12 cellular contexts compared by ENCODE assay signal in genomic region chr17:12815642-12816141, GRCh38. TPM values are rescaled to one million over a fixed set of nuclear protein-coding genes. Genes with fewer than 3 reads are reported as not detected.
DNase-seq lines count a peak whose midpoint lies in the region; ATAC-seq, FAIRE-seq and TF ChIP-seq lines count a peak whose summit lies in the region.
"Had no signal": no experiment of that assay in that cellular context is flagged by ENCODE, and none has a peak within 500 bp of the region (broad histone marks: within the 10 kb centered on the region; RNA-seq: fewer than 3 reads in every experiment).

No MANE protein-coding gene starts in this region.

- H3K4me2 ChIP-seq in MM.1S (ENCODE audit: low read depth, low read length) = no peak overlapping the region; the same call in 1 of the 2 replicates

- TF ChIP-seq POLR2A in GM12891 (IDR thresholded peaks at IDR 0.05; ENCODE audit: low read depth, low read length) = no peak

- TF ChIP-seq CTCF in MM.1S (IDR thresholded peaks at IDR 0.05; ENCODE audit: low read length) = no peak

- intact Hi-C loops in activated naive CD4-positive, alpha-beta T cell treated with anti-CD3 and anti-CD28 coated beads for 36 hours (cut with micrococcal nuclease) = no loop called here

- no peaks in the 10 kb centered on the region for H3K79me2 ChIP-seq in MM.1S (ENCODE audit: low read length)

- no peak overlapping the region for H3K9ac ChIP-seq in MM.1S (ENCODE audit: low read length)

- H3F3A ChIP-seq in MM.1S (ENCODE audit: insufficient read depth, low read length) = no peaks in the 10 kb centered on the region

- CTCF ChIA-PET in activated naive CD4-positive, alpha-beta T cell treated with anti-CD3 and anti-CD28 coated beads for 36 hours (lab: Charles Lee) = no interaction called here

- H4K20me1 ChIP-seq in MM.1S (ENCODE audit: insufficient read depth, low read length) = no peaks in the 10 kb centered on the region

- peak; percentile 99 for ATAC-seq in GM19467 (IDR thresholded peaks at IDR 0.05; ENCODE audit: unreplicated experiment)
- ATAC-seq in HG03045 (IDR thresholded peaks at IDR 0.05; ENCODE audit: unreplicated experiment) = peak; percentile 98

- peaks cover 2% of the 10 kb centered on the region for H3K27me3 Mint-ChIP-seq in activated naive CD4-positive, alpha-beta T cell treated with anti-CD3 and anti-CD28 coated beads for 36 hours (ENCODE audit: low read depth)

- H3K27ac ChIP-seq in MM.1S (ENCODE audit: low read length) = no peak overlapping the region
- H3K27ac ChIP-seq: C4-2B had no signal

- H3K4me1 Mint-ChIP-seq in activated naive CD4-positive, alpha-beta T cell treated with anti-CD3 and anti-CD28 coated beads for 36 hours (ENCODE audit: low read depth) = no peaks in the 10 kb centered on the region

- no peak overlapping the region for H3K27ac Mint-ChIP-seq in activated naive CD4-positive, alpha-beta T cell treated with anti-CD3 and anti-CD28 coated beads for 36 hours
- H3K27ac Mint-ChIP-seq: activated naive CD8-positive, alpha-beta T cell had no signal

- FAIRE-seq in GM12891 (lab: Jason Lieb, UNC) = peak; percentile 98

- DNase-seq in GM12891 (ENCODE audit: insufficient read length, low spot score) = peak; percentile 29
- DNase-seq in NOMO-1 treated with dmso at 0.1 percent for 144 hours (lab: John Stamatoyannopoulos, UW; ENCODE audit: unreplicated experiment) = peak; percentile 54
- no peak for DNase-seq in activated naive CD4-positive, alpha-beta T cell treated with anti-CD3 and anti-CD28 coated beads for 36 hours
- DNase-seq in activated CD4-positive, CD25-positive, alpha-beta regulatory T cell (lab: John Stamatoyannopoulos, UW) = no peak
- DNase-seq in H4 (ENCODE audit: low spot score) = no peak
- DNase-seq in MM.1S = no peak
- DNase-seq: effector memory CD4-positive, alpha-beta T cell; NCI-H2029 had no signal

- H3K36me3 Mint-ChIP-seq in activated naive CD4-positive, alpha-beta T cell treated with anti-CD3 and anti-CD28 coated beads for 36 hours (ENCODE audit: low read depth) = no peaks in the 10 kb centered on the region
- H3K36me3 Mint-ChIP-seq: activated naive CD8-positive, alpha-beta T cell had no signal

- H3K4me3 Mint-ChIP-seq in activated naive CD4-positive, alpha-beta T cell treated with anti-CD3 and anti-CD28 coated beads for 36 hours = no peak overlapping the region
- H3K4me3 Mint-ChIP-seq: activated naive CD8-positive, alpha-beta T cell had no signal

- H3K27me3 ChIP-seq in MM.1S (replicated peaks; ENCODE audit: insufficient read depth, low read length) = no peaks in the 10 kb centered on the region

- H3K4me1 ChIP-seq in MM.1S (ENCODE audit: low read length) = no peaks in the 10 kb centered on the region

- H3K9me3 Mint-ChIP-seq in activated naive CD4-positive, alpha-beta T cell treated with anti-CD3 and anti-CD28 coated beads for 36 hours = peaks cover 8% of the 10 kb centered on the region

- no peaks in the 10 kb centered on the region for H3K9me2 ChIP-seq in MM.1S (replicated peaks; ENCODE audit: insufficient read depth, low read length)

- H2AFZ ChIP-seq in MM.1S (ENCODE audit: low read length) = no peak overlapping the region

- H3K36me3 ChIP-seq in MM.1S (replicated peaks; ENCODE audit: insufficient read depth, low read length) = no peaks in the 10 kb centered on the region

- H3K4me3 ChIP-seq in MM.1S (ENCODE audit: low read length) = no peak overlapping the region

- no peaks in the 10 kb centered on the region for H3K9me3 ChIP-seq in MM.1S (replicated peaks; ENCODE audit: insufficient read depth, low read length)

TF ChIP-seq in GM12891, 5 proteins besides CTCF, POLR2A, EP300 and RAD21:
- TF ChIP-seq PAX5 (IDR thresholded peaks at IDR 0.05; ENCODE audit: insufficient read depth, low read length, severe bottlenecking) (peak; percentile 87), SPI1 (IDR thresholded peaks at IDR 0.05; ENCODE audit: low read depth, low read length) (peak; percentile 99), POLR2AphosphoS5 (IDR thresholded peaks at IDR 0.05; ENCODE audit: low read depth, low read length) (no peak), POU2F2 (IDR thresholded peaks at IDR 0.05; ENCODE audit: low read depth, low read length) (peak; percentile 77; the same call in 1 of the 2 replicates), TAF1 (IDR thresholded peaks at IDR 0.05; ENCODE audit: low read depth, low read length) (no peak; the same call in 1 of the 2 replicates)
TF ChIP-seq in GM12891: peak in this region for 3.

RNA-seq across cellular contexts. Expression of gene ARHGAP44, which starts 26.4 kb away (rescaled TPM):
- 5.0 TPM for polyA plus RNA-seq in GM12891 (2012; ENCODE audit: low read depth, missing spikeins)
- total RNA-seq in activated naive CD4-positive, alpha-beta T cell treated with anti-CD3 and anti-CD28 coated beads for 36 hours = under 1 TPM in 1 of 2 experiments, not detected in 1; 0.12 TPM
- total RNA-seq in H4 (2014; rRNA removed; shearing (Covaris generic)) = 0.33 and 1.7 TPM in 2 replicates

Comparison
In these comparisons a context has a peak if more than half of its experiments do, and no peak if none do; other contexts are left out.
1. DNase-seq: peak in GM12891 (single experiment) and NOMO-1 treated with dmso at 0.1 percent for 144 hours (single experiment); none in activated naive CD4-positive, alpha-beta T cell treated with anti-CD3 and anti-CD28 coated beads for 36 hours (single experiment), activated CD4-positive, CD25-positive, alpha-beta regulatory T cell (0 of 4), H4 (single experiment) and MM.1S (single experiment).